18 cellular contexts compared by ENCODE assay signal in genomic region chr10:70567603-70568002, GRCh38. TPM values are rescaled to one million over a fixed set of nuclear protein-coding genes. Genes with fewer than 3 reads are reported as not detected.
DNase-seq lines count a peak whose midpoint lies in the region; ATAC-seq and TF ChIP-seq lines count a peak whose summit lies in the region.
"Had no signal": no experiment of that assay in that cellular context is flagged by ENCODE, and none has a peak within 500 bp of the region (broad histone marks: within the 10 kb centered on the region; RNA-seq: fewer than 3 reads in every experiment).

No MANE protein-coding gene starts in this region.

- H4K20me1 ChIP-seq in OCI-LY1 (ENCODE audit: insufficient read depth, low read length): no peaks in the 10 kb centered on the region

- peak overlapping the region; percentile 14 for H3K27ac ChIP-seq in OCI-LY1 (ENCODE audit: low read depth, low read length, poor library complexity, severe bottlenecking)

- no peak overlapping the region for H3K4me2 ChIP-seq in OCI-LY1 (ENCODE audit: low read length)
- H3K4me2 ChIP-seq: SK-N-SH had no signal

- H3K9ac ChIP-seq in OCI-LY1 (ENCODE audit: low read length): no peak overlapping the region
- H3K9ac ChIP-seq: SK-N-SH had no signal

- no peak overlapping the region for H3K4me3 Mint-ChIP-seq in activated CD4-positive, alpha-beta memory T cell treated with anti-CD3 and anti-CD28 coated beads for 36 hours
- H3K4me3 Mint-ChIP-seq: CD4-positive, alpha-beta memory T cell had no signal

- ATAC-seq in sciatic nerve (no peak), GM19395 (IDR thresholded peaks at IDR 0.05; ENCODE audit: unreplicated experiment) (no peak)
- ATAC-seq: HepG2, Panc1 had no signal

- no peaks in the 10 kb centered on the region for H3F3A ChIP-seq in OCI-LY1 (ENCODE audit: insufficient read depth, low read length)

- no peak overlapping the region for H2AFZ ChIP-seq in OCI-LY1 (ENCODE audit: low read length)

- no peaks in the 10 kb centered on the region for H3K9me3 ChIP-seq in OCI-LY1 (ENCODE audit: low read length)
- H3K9me3 ChIP-seq: HAP-1, SK-N-SH had no signal

- no peaks in the 10 kb centered on the region for H3K27me3 Mint-ChIP-seq in activated CD4-positive, alpha-beta memory T cell treated with anti-CD3 and anti-CD28 coated beads for 36 hours
- H3K27me3 Mint-ChIP-seq: CD4-positive, alpha-beta memory T cell had no signal

- DNase-seq in NCI-H2171 treated with DMSO at 0.1 percent for 48 hours (lab: John Stamatoyannopoulos, UW) (peak; percentile 32), NCI-H2171 (lab: John Stamatoyannopoulos, UW) (no peak), NCI-H146 (lab: John Stamatoyannopoulos, UW) (peak; percentile 91), sciatic nerve (ENCODE audit: low spot score) (peak; percentile 44), NCI-H226 (no peak)
- DNase-seq in activated CD4-positive, alpha-beta memory T cell treated with anti-CD3 and anti-CD28 coated beads for 36 hours: no peak
- DNase-seq: CD4-positive, alpha-beta memory T cell; NCI-H1436; NCI-H526; Right ventricle myocardium superior; SK-N-SH; T-helper 1 cell had no signal

- no peak for TF ChIP-seq CTCF in OCI-LY1 (IDR thresholded peaks at IDR 0.05; ENCODE audit: low read length)

- peaks cover 70% of the 10 kb centered on the region; the same call in 1 of the 2 replicates for H3K36me3 ChIP-seq in OCI-LY1 (ENCODE audit: insufficient read depth, low read length)
- H3K36me3 ChIP-seq: HAP-1 had no signal

- CTCF ChIA-PET in activated CD4-positive, alpha-beta memory T cell treated with anti-CD3 and anti-CD28 coated beads for 36 hours (lab: Charles Lee): interaction anchor here (0.8 to 1.5 kb wide), 2 partner anchors 8 to 106 kb away, joined by 3 to 4 read pairs; no protein-coding TSS in a partner anchor

- no peaks in the 10 kb centered on the region for H3K36me3 Mint-ChIP-seq in activated CD4-positive, alpha-beta memory T cell treated with anti-CD3 and anti-CD28 coated beads for 36 hours
- H3K36me3 Mint-ChIP-seq: CD4-positive, alpha-beta memory T cell had no signal

- no peak overlapping the region for H3K4me3 ChIP-seq in OCI-LY1 (ENCODE audit: low read depth, low read length, poor library complexity, severe bottlenecking)
- H3K4me3 ChIP-seq: HAP-1 had no signal

- H3K4me1 ChIP-seq in OCI-LY1 (ENCODE audit: insufficient read depth, low read length, severe bottlenecking): peaks cover 27% of the 10 kb centered on the region
- H3K4me1 ChIP-seq: HAP-1 had no signal

- POLR2A ChIA-PET in activated CD4-positive, alpha-beta memory T cell treated with anti-CD3 and anti-CD28 coated beads for 36 hours (lab: Charles Lee): no interaction called here

- H3K27me3 ChIP-seq in OCI-LY1 (ENCODE audit: insufficient read depth, low read length): no peaks in the 10 kb centered on the region

- H3K27ac Mint-ChIP-seq in activated CD4-positive, alpha-beta memory T cell treated with anti-CD3 and anti-CD28 coated beads for 36 hours: no peak overlapping the region

- no peaks in the 10 kb centered on the region for H3K4me1 Mint-ChIP-seq in activated CD4-positive, alpha-beta memory T cell treated with anti-CD3 and anti-CD28 coated beads for 36 hours (ENCODE audit: low read depth)

- no peaks in the 10 kb centered on the region for H3K9me3 Mint-ChIP-seq in activated CD4-positive, alpha-beta memory T cell treated with anti-CD3 and anti-CD28 coated beads for 36 hours
- H3K9me3 Mint-ChIP-seq: CD4-positive, alpha-beta memory T cell had no signal

- intact Hi-C loops in sciatic nerve (cut with DNase I): no loop called here
- intact Hi-C loops in activated CD4-positive, alpha-beta memory T cell treated with anti-CD3 and anti-CD28 coated beads for 36 hours (cut with micrococcal nuclease): no loop called here

- no peaks in the 10 kb centered on the region for H3K79me2 ChIP-seq in OCI-LY1 (ENCODE audit: insufficient read depth, low read length)

- H3K9me2 ChIP-seq in OCI-LY1 (ENCODE audit: low read depth, low read length): no peaks in the 10 kb centered on the region
- H3K9me2 ChIP-seq: SK-N-SH had no signal

RNA-seq across cellular contexts. Expression of gene PRF1, which starts 34.9 kb away (rescaled TPM):
- total RNA-seq in sciatic nerve: 7.6 TPM
- 10 to 100 TPM; 32.4 to 32.6 TPM for total RNA-seq in activated CD4-positive, alpha-beta memory T cell treated with anti-CD3 and anti-CD28 coated beads for 36 hours
- total RNA-seq: A673 had no signal

Comparison
In these comparisons a context has a peak if more than half of its experiments do, and no peak if none do; other contexts are left out.
1. DNase-seq: peak in NCI-H2171 treated with DMSO at 0.1 percent for 48 hours (single experiment), NCI-H146 (single experiment) and sciatic nerve (single experiment); none in NCI-H2171 (single experiment), activated CD4-positive, alpha-beta memory T cell treated with anti-CD3 and anti-CD28 coated beads for 36 hours (single experiment) and NCI-H226 (single experiment).